28 cellular contexts compared by ENCODE assay signal in the genomic region with DNA sequence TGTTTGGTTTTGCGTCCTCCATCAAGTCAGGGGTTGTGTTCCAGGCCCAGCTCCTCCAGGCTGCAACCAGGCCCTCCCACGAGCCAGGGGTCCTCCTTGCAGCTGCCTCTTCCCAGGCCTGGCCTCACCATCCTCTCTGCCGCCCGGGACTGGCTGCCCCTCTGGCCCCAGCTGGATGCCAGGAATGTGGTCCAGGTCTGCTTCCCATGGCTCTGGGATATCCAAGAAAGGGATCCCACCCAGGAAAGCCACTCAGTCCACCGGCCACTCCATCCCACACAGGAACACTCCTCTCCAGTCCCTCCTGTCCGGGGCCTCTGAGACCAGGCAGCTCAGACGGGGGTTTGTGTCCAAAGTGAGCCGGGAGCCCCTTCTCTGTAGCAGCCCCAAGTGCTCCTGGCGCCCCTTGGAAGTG.
"Had no signal": no experiment of that assay in that cellular context is flagged by ENCODE, and none has a peak within 500 bp of the region (broad histone marks: within the 10 kb centered on the region; RNA-seq: fewer than 3 reads in every experiment).

No MANE protein-coding gene starts in this region.

- DNase-seq: activated B cell treated with CpG ODN at 0.5 μM for 24 hours; activated CD4-positive, alpha-beta memory T cell treated with anti-CD3 and anti-CD28 coated beads for 36 hours; activated CD4-positive, alpha-beta T cell treated with anti-CD3 and anti-CD28 coated beads for 36 hours; activated CD4-positive, alpha-beta T cell treated with anti-CD3 and anti-CD28 coated beads, Interleukin-2, amount 10 ng/mL, durations not matched to agents 24 days and 14 days; activated CD8-positive, alpha-beta T cell treated with anti-CD3 and anti-CD28 coated beads, Interleukin-2, amount 10 ng/mL, durations not matched to agents 7 days and 5 days; activated effector memory CD4-positive, alpha-beta T cell treated with Interleukin-2 at 50 U/mL for 16 hours; activated gamma-delta T cell treated with Interleukin-2 at 50 U/mL for 16 hours; activated naive CD4-positive, alpha-beta T cell treated with anti-CD3 and anti-CD28 coated beads, Interleukin-2, amount 50 U/mL, for 16 hours; activated naive CD4-positive, alpha-beta T cell treated with Interleukin-2 at 50 U/mL for 16 hours; activated T-cell treated with anti-CD3 and anti-CD28 coated beads, Interleukin-2, amount 50 U/mL, for 4 hours; amniotic stem cell; anterior cingulate cortex; brain microvascular endothelial cell; caudate nucleus; colonic mucosa; effector memory CD4-positive, alpha-beta T cell; foreskin fibroblast; gastrocnemius medialis; glutamatergic neuron; heart left ventricle; T-helper 1 cell; T-helper 17 cell; T1000; WERI-Rb-1 had no signal

- H3K4me1 ChIP-seq: colonic mucosa, gastrocnemius medialis, heart left ventricle had no signal

- H3K9me3 ChIP-seq: colonic mucosa, gastrocnemius medialis had no signal

- H2AFZ ChIP-seq: hepatocyte had no signal

- H3K4me3 ChIP-seq: colonic mucosa, gastrocnemius medialis, heart left ventricle, hepatocyte had no signal

- H3K27me3 ChIP-seq: brain microvascular endothelial cell, colonic mucosa, gastrocnemius medialis, hepatocyte had no signal

- H3K27ac ChIP-seq: brain microvascular endothelial cell, colonic mucosa, gastrocnemius medialis, heart left ventricle, hepatocyte, WERI-Rb-1 had no signal

- H3K4me2 ChIP-seq: hepatocyte had no signal

- H3K36me3 ChIP-seq: brain microvascular endothelial cell, colonic mucosa, gastrocnemius medialis, heart left ventricle, WERI-Rb-1 had no signal

- H3K79me2 ChIP-seq: hepatocyte had no signal

- ATAC-seq: activated CD4-positive, alpha-beta T cell treated with anti-CD3 and anti-CD28 coated beads for 36 hours; activated CD4-positive, CD25-positive, alpha-beta regulatory T cell treated with anti-CD3 and anti-CD28 coated beads, Interleukin-2, amount 50 U/mL, for 24 hours; activated CD8-positive, alpha-beta T cell treated with anti-CD3 and anti-CD28 coated beads, Interleukin-2, amount 10 ng/mL, durations not matched to agents 7 days and 5 days; activated T-cell treated with anti-CD3 and anti-CD28 coated beads, Interleukin-2, amount 50 U/mL, for 4 hours; activated T-helper 17 cell treated with anti-CD3 and anti-CD28 coated beads, Interleukin-2, amount 50 U/mL, for 72 hours; esophagus mucosa; gastrocnemius medialis; T-helper 17 cell had no signal
